ENCODE assay signal across 8 cellular contexts in genomic region chr13:67231481-67231940, GRCh38. TPM values are rescaled to one million over a fixed set of nuclear protein-coding genes. Genes with fewer than 3 reads are reported as not detected.
DNase-seq lines count a peak whose midpoint lies in the region; ATAC-seq and TF ChIP-seq lines count a peak whose summit lies in the region.
"Had no signal": no experiment of that assay in that cellular context is flagged by ENCODE, and none has a peak within 500 bp of the region (broad histone marks: within the 10 kb centered on the region; RNA-seq: fewer than 3 reads in every experiment).

No MANE protein-coding gene starts in this region.

- H3K4me1 Mint-ChIP-seq in IgD-negative memory B cell (peaks cover 4 to 6% (median 6%) of the 10 kb centered on the region in 3 donors), WTC11 (peaks cover 15% of the 10 kb centered on the region)
- peaks cover 7% of the 10 kb centered on the region for H3K4me1 Mint-ChIP-seq in activated CD4-positive, alpha-beta memory T cell treated with anti-CD3 and anti-CD28 coated beads for 36 hours (ENCODE audit: low read depth)

- H3K36me3 ChIP-seq in iPS-15b (ENCODE audit: control insufficient read depth, insufficient read depth, low read length) (no peaks in the 10 kb centered on the region), subcutaneous abdominal adipose tissue (ENCODE audit: control insufficient read depth in 5 of 5, insufficient read depth in 5 of 5, low read length in 5 of 5) (no peaks in the 10 kb centered on the region)

- H3K4me3 Mint-ChIP-seq in IgD-negative memory B cell: no peak overlapping the region
- H3K4me3 Mint-ChIP-seq in WTC11: no peak overlapping the region
- no peak overlapping the region for H3K4me3 Mint-ChIP-seq in activated CD4-positive, alpha-beta memory T cell treated with anti-CD3 and anti-CD28 coated beads for 36 hours

- intact Hi-C loops in activated CD4-positive, alpha-beta memory T cell treated with anti-CD3 and anti-CD28 coated beads for 36 hours (cut with micrococcal nuclease): no loop called here

- H3K4me1 ChIP-seq in iPS-15b (ENCODE audit: control insufficient read depth, insufficient read depth, low read length) (no peaks in the 10 kb centered on the region), subcutaneous abdominal adipose tissue (ENCODE audit: control insufficient read depth in 5 of 5, insufficient read depth in 5 of 5, low read length in 5 of 5) (peaks cover 0 to 66% (median 45%) of the 10 kb centered on the region in 5 donors)

- DNase-seq in WTC11 (ENCODE audit: low spot score) (no peak), iPS-NIHi7 (ENCODE audit: extremely low spot score) (no peak)
- DNase-seq in activated CD4-positive, alpha-beta memory T cell treated with anti-CD3 and anti-CD28 coated beads for 36 hours: no peak
- no peak for DNase-seq in activated CD8-positive, alpha-beta memory T cell treated with anti-CD3 and anti-CD28 coated beads, Interleukin-2, amount 50 U/mL, for 4 hours

- no peak for TF ChIP-seq CTCF in WTC11 (IDR thresholded peaks at IDR 0.05)

- H3K9me3 ChIP-seq in iPS-15b (ENCODE audit: control insufficient read depth, insufficient read depth, low read length) (no peaks in the 10 kb centered on the region), subcutaneous abdominal adipose tissue (ENCODE audit: control insufficient read depth in 5 of 5, low read length in 5 of 5) (no peaks in the 10 kb centered on the region)

- no peaks in the 10 kb centered on the region for H3K9me3 Mint-ChIP-seq in IgD-negative memory B cell
- H3K9me3 Mint-ChIP-seq in WTC11: no peaks in the 10 kb centered on the region
- no peaks in the 10 kb centered on the region for H3K9me3 Mint-ChIP-seq in activated CD4-positive, alpha-beta memory T cell treated with anti-CD3 and anti-CD28 coated beads for 36 hours

- POLR2A ChIA-PET in WTC11 (lab: Charles Lee): interaction anchor here (0.6 to 0.7 kb wide), 2 partner anchors 76 to 1595 kb away, joined by 3 read pairs; no protein-coding TSS in a partner anchor
- POLR2A ChIA-PET in activated CD4-positive, alpha-beta memory T cell treated with anti-CD3 and anti-CD28 coated beads for 36 hours (lab: Charles Lee): no interaction called here

- peak overlapping the region; percentile 94 for H3K27ac ChIP-seq in subcutaneous abdominal adipose tissue (ENCODE audit: low read depth, low read length)
- H3K27ac ChIP-seq: VCaP had no signal

- H3K4me3 ChIP-seq in iPS-15b (ENCODE audit: low read depth, low read length): peak overlapping the region; percentile 91
- peak overlapping the region; percentile 94 to 100 (median 97) for H3K4me3 ChIP-seq in subcutaneous abdominal adipose tissue (ENCODE audit: low read depth in 1 of 5, low read length in 5 of 5)

- H3K9ac ChIP-seq in iPS-15b (ENCODE audit: low read depth, low read length) (peak overlapping the region; percentile 56), subcutaneous abdominal adipose tissue (ENCODE audit: low read length in 5 of 5) (peak overlapping the region; percentile 82 to 96 (median 90))

- ATAC-seq in WTC11: no peak

- H3K27ac Mint-ChIP-seq in IgD-negative memory B cell (peak overlapping the region in 2 of 3 donors; percentile 7 to 26), WTC11 (peak overlapping the region; percentile 23; the same call in 1 of the 2 replicates)
- no peak overlapping the region for H3K27ac Mint-ChIP-seq in activated CD4-positive, alpha-beta memory T cell treated with anti-CD3 and anti-CD28 coated beads for 36 hours

- H3K27me3 ChIP-seq in iPS-15b (ENCODE audit: control insufficient read depth, insufficient read depth, low read length) (peaks cover 26% of the 10 kb centered on the region), subcutaneous abdominal adipose tissue (ENCODE audit: control insufficient read depth in 5 of 5, insufficient read depth in 4 of 5, low read length in 5 of 5) (no peaks in the 10 kb centered on the region)

- H3K27me3 Mint-ChIP-seq in IgD-negative memory B cell (peaks cover 7% of the 10 kb centered on the region), WTC11 (ENCODE audit: low read depth) (no peaks in the 10 kb centered on the region; the same call in 1 of the 2 replicates)
- peaks cover 11% of the 10 kb centered on the region for H3K27me3 Mint-ChIP-seq in activated CD4-positive, alpha-beta memory T cell treated with anti-CD3 and anti-CD28 coated beads for 36 hours

- CTCF ChIA-PET in WTC11 (lab: Charles Lee): interaction anchor here (1.0 to 2.5 kb wide), 2 partner anchors 185 to 237 kb away, joined by 3 to 15 read pairs; no protein-coding TSS in a partner anchor
- CTCF ChIA-PET in activated CD4-positive, alpha-beta memory T cell treated with anti-CD3 and anti-CD28 coated beads for 36 hours (lab: Charles Lee): no interaction called here

- H3K36me3 Mint-ChIP-seq in IgD-negative memory B cell (no peaks in the 10 kb centered on the region), WTC11 (no peaks in the 10 kb centered on the region)
- H3K36me3 Mint-ChIP-seq in activated CD4-positive, alpha-beta memory T cell treated with anti-CD3 and anti-CD28 coated beads for 36 hours: no peaks in the 10 kb centered on the region

TF ChIP-seq in WTC11, 78 proteins besides CTCF, POLR2A, EP300 and RAD21 (continues in another document):
- TF ChIP-seq, protein P1, sequence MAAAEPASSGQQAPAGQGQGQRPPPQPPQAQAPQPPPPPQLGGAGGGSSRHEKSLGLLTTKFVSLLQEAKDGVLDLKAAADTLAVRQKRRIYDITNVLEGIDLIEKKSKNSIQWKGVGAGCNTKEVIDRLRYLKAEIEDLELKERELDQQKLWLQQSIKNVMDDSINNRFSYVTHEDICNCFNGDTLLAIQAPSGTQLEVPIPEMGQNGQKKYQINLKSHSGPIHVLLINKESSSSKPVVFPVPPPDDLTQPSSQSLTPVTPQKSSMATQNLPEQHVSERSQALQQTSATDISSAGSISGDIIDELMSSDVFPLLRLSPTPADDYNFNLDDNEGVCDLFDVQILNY (CRISPR knock-in tag; IDR thresholded peaks at IDR 0.05): no peak
- TF ChIP-seq ETV6 (CRISPR knock-in tag; IDR thresholded peaks at IDR 0.05): no peak
- TF ChIP-seq, protein P2, sequence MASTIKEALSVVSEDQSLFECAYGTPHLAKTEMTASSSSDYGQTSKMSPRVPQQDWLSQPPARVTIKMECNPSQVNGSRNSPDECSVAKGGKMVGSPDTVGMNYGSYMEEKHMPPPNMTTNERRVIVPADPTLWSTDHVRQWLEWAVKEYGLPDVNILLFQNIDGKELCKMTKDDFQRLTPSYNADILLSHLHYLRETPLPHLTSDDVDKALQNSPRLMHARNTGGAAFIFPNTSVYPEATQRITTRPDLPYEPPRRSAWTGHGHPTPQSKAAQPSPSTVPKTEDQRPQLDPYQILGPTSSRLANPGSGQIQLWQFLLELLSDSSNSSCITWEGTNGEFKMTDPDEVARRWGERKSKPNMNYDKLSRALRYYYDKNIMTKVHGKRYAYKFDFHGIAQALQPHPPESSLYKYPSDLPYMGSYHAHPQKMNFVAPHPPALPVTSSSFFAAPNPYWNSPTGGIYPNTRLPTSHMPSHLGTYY (CRISPR knock-in tag; IDR thresholded peaks at IDR 0.05): no peak
- no peak for TF ChIP-seq GABPB1 (CRISPR knock-in tag; IDR thresholded peaks at IDR 0.05)
- TF ChIP-seq USF1 (CRISPR knock-in tag; IDR thresholded peaks at IDR 0.05): no peak
- no peak for TF ChIP-seq ATF3 (CRISPR knock-in tag; conservative IDR thresholded peaks at IDR 0.05)
- no peak for TF ChIP-seq SP1 (CRISPR knock-in tag; conservative IDR thresholded peaks at IDR 0.05)
- no peak for TF ChIP-seq ZNF281 (CRISPR knock-in tag; IDR thresholded peaks at IDR 0.05)
- TF ChIP-seq IRF1 (CRISPR knock-in tag; IDR thresholded peaks at IDR 0.05): no peak

RNA-seq across cellular contexts. Expression of gene PCDH9, which starts 1.4 kb away (rescaled TPM):
- 2.3 TPM for polyA plus RNA-seq in IgD-negative memory B cell
- 0.25 to 0.48 TPM (median 0.34 TPM) in 3 replicates for total RNA-seq in WTC11 (2021)
- total RNA-seq in activated CD4-positive, alpha-beta memory T cell treated with anti-CD3 and anti-CD28 coated beads for 36 hours: under 1 TPM; under 0.01 to 0.02 TPM
